2 cellular contexts compared by ENCODE assay signal in the genomic region with DNA sequence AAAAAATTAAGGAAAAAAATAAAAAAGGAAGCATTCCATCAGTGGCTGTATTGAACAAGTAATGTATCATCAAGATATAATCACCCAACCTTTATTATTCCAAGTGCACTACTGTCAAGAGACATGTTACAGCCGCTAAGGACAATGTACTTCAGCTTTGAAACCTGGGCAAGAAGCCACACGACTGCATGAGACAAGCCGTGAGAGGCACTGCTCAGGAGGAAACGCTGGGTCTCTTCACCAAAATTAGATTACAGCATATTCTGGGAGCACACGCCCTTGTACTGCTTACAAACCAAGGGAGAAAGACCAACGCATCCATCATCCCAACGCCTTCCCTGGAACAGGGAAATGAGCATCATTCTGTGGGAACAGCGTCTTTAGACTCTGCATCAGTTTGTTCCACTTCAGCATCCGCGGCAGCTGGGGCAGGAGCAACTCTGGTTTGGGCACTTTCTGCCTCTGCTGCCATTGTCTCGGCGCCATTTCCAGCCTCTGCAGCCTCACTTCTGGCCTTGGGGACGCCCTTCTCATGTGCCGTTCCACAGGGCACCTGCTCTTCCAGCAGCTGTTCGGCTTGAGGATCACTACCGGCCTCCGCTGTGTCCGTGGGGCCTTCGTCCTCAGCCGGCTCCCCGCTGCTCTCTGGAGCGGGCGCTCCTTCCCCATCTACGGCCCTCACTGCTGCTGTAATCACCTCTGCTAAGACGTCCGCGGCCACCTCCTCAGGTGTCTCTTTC.
TF ChIP-seq lines count a peak whose summit lies in the region.

No MANE protein-coding gene starts in this region.

TF ChIP-seq in HepG2, 621 proteins besides CTCF, POLR2A, EP300 and RAD21:
- TF ChIP-seq U2AF2 (IDR thresholded peaks at IDR 0.05; ENCODE audit: low read depth, low read length) = no peak
- no peak for TF ChIP-seq RARG (CRISPR knock-in tag; IDR thresholded peaks at IDR 0.05; ENCODE audit: low read depth)
- no peak for TF ChIP-seq ZNF772 (CRISPR knock-in tag; IDR thresholded peaks at IDR 0.05)
- no peak for TF ChIP-seq ZNF510 (CRISPR knock-in tag; IDR thresholded peaks at IDR 0.05; ENCODE audit: low read depth)
- TF ChIP-seq SRF (IDR thresholded peaks at IDR 0.05; ENCODE audit: low read depth, low read length) = no peak
- TF ChIP-seq PPARG (CRISPR knock-in tag; conservative IDR thresholded peaks at IDR 0.05) = no peak
- no peak for TF ChIP-seq GFI1 (CRISPR knock-in tag; IDR thresholded peaks at IDR 0.05; ENCODE audit: borderline replicate concordance)
- TF ChIP-seq RBM22 (optimal IDR thresholded peaks at IDR 0.05; ENCODE audit: low read length) = peak; percentile 83
- peak; percentile 26; the same call in 1 of the 2 replicates for TF ChIP-seq SSRP1 (CRISPR knock-in tag; IDR thresholded peaks at IDR 0.05)
- TF ChIP-seq, protein P1, sequence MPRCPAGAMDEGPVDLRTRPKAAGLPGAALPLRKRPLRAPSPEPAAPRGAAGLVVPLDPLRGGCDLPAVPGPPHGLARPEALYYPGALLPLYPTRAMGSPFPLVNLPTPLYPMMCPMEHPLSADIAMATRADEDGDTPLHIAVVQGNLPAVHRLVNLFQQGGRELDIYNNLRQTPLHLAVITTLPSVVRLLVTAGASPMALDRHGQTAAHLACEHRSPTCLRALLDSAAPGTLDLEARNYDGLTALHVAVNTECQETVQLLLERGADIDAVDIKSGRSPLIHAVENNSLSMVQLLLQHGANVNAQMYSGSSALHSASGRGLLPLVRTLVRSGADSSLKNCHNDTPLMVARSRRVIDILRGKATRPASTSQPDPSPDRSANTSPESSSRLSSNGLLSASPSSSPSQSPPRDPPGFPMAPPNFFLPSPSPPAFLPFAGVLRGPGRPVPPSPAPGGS (CRISPR knock-in tag; IDR thresholded peaks at IDR 0.05) = no peak
- TF ChIP-seq, protein P2, sequence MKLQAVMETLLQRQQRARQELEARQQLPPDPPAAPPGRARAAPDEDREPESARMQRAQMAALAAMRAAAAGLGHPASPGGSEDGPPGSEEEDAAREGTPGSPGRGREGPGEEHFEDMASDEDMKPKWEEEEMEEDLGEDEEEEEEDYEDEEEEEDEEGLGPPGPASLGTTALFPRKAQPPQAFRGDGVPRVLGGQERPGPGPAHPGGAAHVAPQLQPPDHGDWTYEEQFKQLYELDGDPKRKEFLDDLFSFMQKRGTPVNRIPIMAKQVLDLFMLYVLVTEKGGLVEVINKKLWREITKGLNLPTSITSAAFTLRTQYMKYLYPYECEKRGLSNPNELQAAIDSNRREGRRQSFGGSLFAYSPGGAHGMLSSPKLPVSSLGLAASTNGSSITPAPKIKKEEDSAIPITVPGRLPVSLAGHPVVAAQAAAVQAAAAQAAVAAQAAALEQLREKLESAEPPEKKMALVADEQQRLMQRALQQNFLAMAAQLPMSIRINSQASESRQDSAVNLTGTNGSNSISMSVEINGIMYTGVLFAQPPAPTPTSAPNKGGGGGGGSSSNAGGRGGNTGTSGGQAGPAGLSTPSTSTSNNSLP (IDR thresholded peaks at IDR 0.05; ENCODE audit: low read depth, low read length) = no peak
- no peak for TF ChIP-seq ZBTB38 (CRISPR knock-in tag; IDR thresholded peaks at IDR 0.05)
- peak; percentile 76 for TF ChIP-seq AGO2 (optimal IDR thresholded peaks at IDR 0.05; ENCODE audit: low read depth, low read length)
TF ChIP-seq in HepG2: peak in this region for 3.

TF ChIP-seq in K562, 482 proteins besides CTCF, POLR2A, EP300 and RAD21:
- TF ChIP-seq FOS (IDR thresholded peaks at IDR 0.05; ENCODE audit: extremely low read depth, insufficient read length) = no peak
- no peak for TF ChIP-seq PML (IDR thresholded peaks at IDR 0.05; ENCODE audit: low read length)
- peak; percentile 62 for TF ChIP-seq POLR2G (IDR thresholded peaks at IDR 0.05; ENCODE audit: low read depth, low read length)
- TF ChIP-seq, protein P3, sequence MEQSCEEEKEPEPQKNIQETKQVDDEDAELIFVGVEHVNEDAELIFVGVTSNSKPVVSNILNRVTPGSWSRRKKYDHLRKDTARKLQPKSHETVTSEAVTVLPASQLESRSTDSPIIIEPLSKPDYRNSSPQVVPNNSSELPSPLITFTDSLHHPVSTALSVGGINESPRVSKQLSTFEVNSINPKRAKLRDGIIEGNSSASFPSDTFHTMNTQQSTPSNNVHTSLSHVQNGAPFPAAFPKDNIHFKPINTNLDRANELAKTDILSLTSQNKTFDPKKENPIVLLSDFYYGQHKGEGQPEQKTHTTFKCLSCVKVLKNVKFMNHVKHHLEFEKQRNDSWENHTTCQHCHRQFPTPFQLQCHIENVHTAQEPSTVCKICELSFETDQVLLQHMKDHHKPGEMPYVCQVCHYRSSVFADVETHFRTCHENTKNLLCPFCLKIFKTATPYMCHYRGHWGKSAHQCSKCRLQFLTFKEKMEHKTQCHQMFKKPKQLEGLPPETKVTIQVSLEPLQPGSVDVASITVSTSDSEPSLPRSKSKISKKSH (CRISPR knock-in tag; IDR thresholded peaks at IDR 0.05) = no peak
- no peak for TF ChIP-seq MXI1 (IDR thresholded peaks at IDR 0.05; ENCODE audit: low read depth, low read length)
- TF ChIP-seq, protein P4, sequence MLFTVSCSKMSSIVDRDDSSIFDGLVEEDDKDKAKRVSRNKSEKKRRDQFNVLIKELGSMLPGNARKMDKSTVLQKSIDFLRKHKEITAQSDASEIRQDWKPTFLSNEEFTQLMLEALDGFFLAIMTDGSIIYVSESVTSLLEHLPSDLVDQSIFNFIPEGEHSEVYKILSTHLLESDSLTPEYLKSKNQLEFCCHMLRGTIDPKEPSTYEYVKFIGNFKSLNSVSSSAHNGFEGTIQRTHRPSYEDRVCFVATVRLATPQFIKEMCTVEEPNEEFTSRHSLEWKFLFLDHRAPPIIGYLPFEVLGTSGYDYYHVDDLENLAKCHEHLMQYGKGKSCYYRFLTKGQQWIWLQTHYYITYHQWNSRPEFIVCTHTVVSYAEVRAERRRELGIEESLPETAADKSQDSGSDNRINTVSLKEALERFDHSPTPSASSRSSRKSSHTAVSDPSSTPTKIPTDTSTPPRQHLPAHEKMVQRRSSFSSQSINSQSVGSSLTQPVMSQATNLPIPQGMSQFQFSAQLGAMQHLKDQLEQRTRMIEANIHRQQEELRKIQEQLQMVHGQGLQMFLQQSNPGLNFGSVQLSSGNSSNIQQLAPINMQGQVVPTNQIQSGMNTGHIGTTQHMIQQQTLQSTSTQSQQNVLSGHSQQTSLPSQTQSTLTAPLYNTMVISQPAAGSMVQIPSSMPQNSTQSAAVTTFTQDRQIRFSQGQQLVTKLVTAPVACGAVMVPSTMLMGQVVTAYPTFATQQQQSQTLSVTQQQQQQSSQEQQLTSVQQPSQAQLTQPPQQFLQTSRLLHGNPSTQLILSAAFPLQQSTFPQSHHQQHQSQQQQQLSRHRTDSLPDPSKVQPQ (CRISPR knock-in tag; IDR thresholded peaks at IDR 0.05; ENCODE audit: borderline replicate concordance) = no peak
- TF ChIP-seq ZNF778 (CRISPR knock-in tag; IDR thresholded peaks at IDR 0.05) = no peak
- TF ChIP-seq ZFP30 (CRISPR knock-in tag; IDR thresholded peaks at IDR 0.05; ENCODE audit: borderline replicate concordance) = no peak
- TF ChIP-seq, protein P5, sequence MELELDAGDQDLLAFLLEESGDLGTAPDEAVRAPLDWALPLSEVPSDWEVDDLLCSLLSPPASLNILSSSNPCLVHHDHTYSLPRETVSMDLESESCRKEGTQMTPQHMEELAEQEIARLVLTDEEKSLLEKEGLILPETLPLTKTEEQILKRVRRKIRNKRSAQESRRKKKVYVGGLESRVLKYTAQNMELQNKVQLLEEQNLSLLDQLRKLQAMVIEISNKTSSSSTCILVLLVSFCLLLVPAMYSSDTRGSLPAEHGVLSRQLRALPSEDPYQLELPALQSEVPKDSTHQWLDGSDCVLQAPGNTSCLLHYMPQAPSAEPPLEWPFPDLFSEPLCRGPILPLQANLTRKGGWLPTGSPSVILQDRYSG (tag; conservative IDR thresholded peaks at IDR 0.05; ENCODE audit: low read depth) = no peak
- TF ChIP-seq HDAC1 (IDR thresholded peaks at IDR 0.05) = no peak
- no peak for TF ChIP-seq NCOR1 (IDR thresholded peaks at IDR 0.05)
- TF ChIP-seq RBM22 (IDR thresholded peaks at IDR 0.05; ENCODE audit: low read depth, low read length, poor library complexity, severe bottlenecking) = peak; percentile 56
- TF ChIP-seq, protein P6, sequence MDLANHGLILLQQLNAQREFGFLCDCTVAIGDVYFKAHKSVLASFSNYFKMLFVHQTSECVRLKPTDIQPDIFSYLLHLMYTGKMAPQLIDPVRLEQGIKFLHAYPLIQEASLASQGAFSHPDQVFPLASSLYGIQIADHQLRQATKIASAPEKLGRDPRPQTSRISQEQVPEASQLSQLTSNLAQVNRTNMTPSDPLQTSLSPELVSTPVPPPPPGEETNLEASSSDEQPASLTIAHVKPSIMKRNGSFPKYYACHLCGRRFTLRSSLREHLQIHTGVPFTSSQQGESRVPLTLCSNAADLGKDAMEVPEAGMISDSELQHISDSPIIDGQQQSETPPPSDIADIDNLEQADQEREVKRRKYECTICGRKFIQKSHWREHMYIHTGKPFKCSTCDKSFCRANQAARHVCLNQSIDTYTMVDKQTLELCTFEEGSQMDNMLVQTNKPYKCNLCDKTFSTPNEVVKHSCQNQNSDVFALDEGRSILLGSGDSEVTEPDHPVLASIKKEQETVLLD (IDR thresholded peaks at IDR 0.05) = no peak
- TF ChIP-seq, protein P7, sequence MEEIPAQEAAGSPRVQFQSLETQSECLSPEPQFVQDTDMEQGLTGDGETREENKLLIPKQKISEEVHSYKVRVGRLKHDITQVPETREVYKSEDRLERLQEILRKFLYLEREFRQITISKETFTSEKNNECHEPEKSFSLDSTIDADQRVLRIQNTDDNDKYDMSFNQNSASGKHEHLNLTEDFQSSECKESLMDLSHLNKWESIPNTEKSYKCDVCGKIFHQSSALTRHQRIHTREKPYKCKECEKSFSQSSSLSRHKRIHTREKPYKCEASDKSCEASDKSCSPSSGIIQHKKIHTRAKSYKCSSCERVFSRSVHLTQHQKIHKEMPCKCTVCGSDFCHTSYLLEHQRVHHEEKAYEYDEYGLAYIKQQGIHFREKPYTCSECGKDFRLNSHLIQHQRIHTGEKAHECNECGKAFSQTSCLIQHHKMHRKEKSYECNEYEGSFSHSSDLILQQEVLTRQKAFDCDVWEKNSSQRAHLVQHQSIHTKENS (CRISPR knock-in tag; IDR thresholded peaks at IDR 0.05) = no peak
- no peak for TF ChIP-seq ARID2 (IDR thresholded peaks at IDR 0.05)
- TF ChIP-seq ZNF707 (CRISPR knock-in tag; conservative IDR thresholded peaks at IDR 0.05) = no peak
